8 cellular contexts compared by ENCODE assay signal in genomic region chr17:14302421-14303099, GRCh38. TPM values are rescaled to one million over a fixed set of nuclear protein-coding genes. Genes with fewer than 3 reads are reported as not detected.
DNase-seq lines count a peak whose midpoint lies in the region; ATAC-seq and TF ChIP-seq lines count a peak whose summit lies in the region.

No MANE protein-coding gene starts in this region.

- H3K9me3 ChIP-seq in neural progenitor cell (ENCODE audit: low read depth): no peaks in the 10 kb centered on the region
- H3K9me3 ChIP-seq in stomach smooth muscle (ENCODE audit: control insufficient read depth in 2 of 2, low read length in 2 of 2): no peaks in the 10 kb centered on the region

- no peak overlapping the region for H3K9ac ChIP-seq in neural progenitor cell
- peak overlapping the region; percentile 36 to 61 for H3K9ac ChIP-seq in stomach smooth muscle (ENCODE audit: low read length in 2 of 2)

- peaks cover 61% of the 10 kb centered on the region for H3K4me1 Mint-ChIP-seq in neural progenitor cell

- peaks cover 86% of the 10 kb centered on the region for H3K27me3 ChIP-seq in neural progenitor cell
- peaks cover 58 to 87% of the 10 kb centered on the region in 2 donors for H3K27me3 ChIP-seq in stomach smooth muscle (ENCODE audit: control insufficient read depth in 1 of 2, insufficient read depth in 2 of 2, low read length in 2 of 2)

- H3K27ac ChIP-seq in neural progenitor cell: no peak overlapping the region
- no peak overlapping the region for H3K27ac ChIP-seq in stomach smooth muscle (ENCODE audit: low read length)

- peak overlapping the region; percentile 97 for H3K4me2 ChIP-seq in neural progenitor cell

- ATAC-seq in GM18520 (IDR thresholded peaks at IDR 0.05; ENCODE audit: unreplicated experiment) (peak; percentile 48), HG03159 (IDR thresholded peaks at IDR 0.05; ENCODE audit: unreplicated experiment) (peak; percentile 58)

- no peak overlapping the region for H3K27ac Mint-ChIP-seq in neural progenitor cell

- TF ChIP-seq CTCF in foreskin fibroblast (IDR thresholded peaks at IDR 0.05; ENCODE audit: low read depth, low read length): peak; percentile 61
- peak; percentile 87 for TF ChIP-seq CTCF in neural progenitor cell (IDR thresholded peaks at IDR 0.05)

- peaks cover 29% of the 10 kb centered on the region for H3F3A ChIP-seq in neural progenitor cell (ENCODE audit: low read depth)

- H2AFZ ChIP-seq in neural progenitor cell (replicated peaks): no peak overlapping the region

- H3K4me1 ChIP-seq in neural progenitor cell: peaks cover 44% of the 10 kb centered on the region
- peaks cover 42% of the 10 kb centered on the region for H3K4me1 ChIP-seq in stomach smooth muscle (ENCODE audit: control insufficient read depth, insufficient read depth, low read length)

- H3K79me2 ChIP-seq in neural progenitor cell (ENCODE audit: low read depth): peaks cover 63% of the 10 kb centered on the region

- H3K27me3 Mint-ChIP-seq in neural progenitor cell (ENCODE audit: insufficient read depth, low read depth): peaks cover 37% of the 10 kb centered on the region

- peaks cover 79% of the 10 kb centered on the region for H4K20me1 ChIP-seq in neural progenitor cell (ENCODE audit: low read depth)

- no peaks in the 10 kb centered on the region for H3K36me3 Mint-ChIP-seq in neural progenitor cell

- H3K4me3 Mint-ChIP-seq in neural progenitor cell: peak overlapping the region; percentile 94

- H3K9me3 Mint-ChIP-seq in neural progenitor cell: no peaks in the 10 kb centered on the region

- DNase-seq in ACHN: peak; percentile 92
- DNase-seq in RPMI8226: peak; percentile 68
- DNase-seq in activated effector memory CD4-positive, alpha-beta T cell treated with anti-CD3 and anti-CD28 coated beads, Interleukin-2, amount 50 U/mL, for 16 hours: peak; percentile 94
- peak; percentile 86 to 96 for DNase-seq in foreskin fibroblast
- peak; percentile 95 for DNase-seq in neural progenitor cell (ENCODE audit: low spot score)

- H3K36me3 ChIP-seq in neural progenitor cell (no peaks in the 10 kb centered on the region), stomach smooth muscle (ENCODE audit: control insufficient read depth in 2 of 2, insufficient read depth in 2 of 2, low read length in 2 of 2) (no peaks in the 10 kb centered on the region)

- in situ Hi-C loops in ACHN (cut with HindIII; ENCODE audit: low pct_ligation_motif_present, low pct_unique_long_range_greater_than_20kb, low sequenced_read_pairs): loop anchor here (25.0 kb wide), 1 partner anchor 715 kb away; no protein-coding TSS in a partner anchor

- peak overlapping the region; percentile 87 to 95 for H3K4me3 ChIP-seq in foreskin fibroblast (ENCODE audit: low read depth in 1 of 2, low read length in 2 of 2)
- peak overlapping the region; percentile 75 for H3K4me3 ChIP-seq in neural progenitor cell
- H3K4me3 ChIP-seq in stomach smooth muscle (ENCODE audit: low read length in 2 of 2): peak overlapping the region; percentile 71 to 77

RNA-seq across cellular contexts. Expression of gene HS3ST3B1, which starts 1.7 kb away (rescaled TPM):
- 21.2 and 21.5 TPM in 2 replicates for total RNA-seq in neural progenitor cell (ENCODE audit: low replicate concordance)
